16 cellular contexts compared by ENCODE assay signal in the genomic region with DNA sequence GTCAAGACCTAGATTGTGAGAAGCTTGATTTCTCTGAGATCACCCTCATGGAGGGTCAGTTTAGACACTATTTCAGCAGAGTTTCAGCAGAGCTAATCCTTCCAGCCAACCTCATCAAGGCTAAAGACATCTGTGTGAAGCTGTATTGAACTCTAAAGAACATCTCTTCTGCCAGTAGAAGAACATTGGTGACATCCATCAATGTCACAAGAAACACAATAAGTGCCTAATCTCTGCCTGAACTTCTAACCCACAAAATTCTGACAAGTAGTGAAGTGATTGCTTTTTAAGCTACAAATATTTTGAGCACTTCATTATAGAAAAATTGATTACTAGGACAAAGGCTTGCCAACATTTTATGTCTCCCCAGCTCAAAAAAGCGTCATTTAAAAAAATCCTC.
DNase-seq lines count a peak whose midpoint lies in the region; ATAC-seq and TF ChIP-seq lines count a peak whose summit lies in the region.
"Had no signal": no experiment of that assay in that cellular context is flagged by ENCODE, and none has a peak within 500 bp of the region (broad histone marks: within the 10 kb centered on the region; RNA-seq: fewer than 3 reads in every experiment).

No MANE protein-coding gene starts in this region.

- ATAC-seq in WTC11 (no peak), HG03175 (IDR thresholded peaks at IDR 0.05; ENCODE audit: unreplicated experiment) (no peak), GM18870 (IDR thresholded peaks at IDR 0.05; ENCODE audit: unreplicated experiment) (no peak)
- ATAC-seq: CD8-positive, alpha-beta T cell; HCT116 had no signal

- CTCF ChIA-PET in WTC11 (lab: Charles Lee) = interaction anchor here (3.1 kb wide), 1 partner anchor 11 kb away, joined by 12 read pairs; no protein-coding TSS in a partner anchor

- H3K4me3 Mint-ChIP-seq in WTC11 (no peak overlapping the region), neural crest cell (no peak overlapping the region)
- H3K4me3 Mint-ChIP-seq: B cell; CD4-positive, CD25-positive, alpha-beta regulatory T cell; CD8-positive, alpha-beta T cell; H9; HFFc6 had no signal

- peaks cover 14% of the 10 kb centered on the region for H3K4me1 Mint-ChIP-seq in WTC11
- no peaks in the 10 kb centered on the region for H3K4me1 Mint-ChIP-seq in neural crest cell
- H3K4me1 Mint-ChIP-seq: B cell; CD4-positive, CD25-positive, alpha-beta regulatory T cell had no signal

- TF ChIP-seq CTCF in WTC11 (IDR thresholded peaks at IDR 0.05) (no peak), neural crest cell (conservative IDR thresholded peaks at IDR 0.05) (no peak)

- DNase-seq in NCI-H82 (lab: John Stamatoyannopoulos, UW) = peak; percentile 31
- no peak for DNase-seq in NCI-H82 treated with DMSO at 0.1 percent for 48 hours (lab: John Stamatoyannopoulos, UW; ENCODE audit: unreplicated experiment)
- no peak for DNase-seq in WTC11 (ENCODE audit: low spot score)
- DNase-seq in neural crest cell (ENCODE audit: low read depth, low spot score) = no peak
- DNase-seq: Caco-2; CD4-positive, CD25-positive, alpha-beta regulatory T cell; CD8-positive, alpha-beta T cell; DMS153; DND-41; GM23248; H9; HFFc6 had no signal

- H3K9me3 Mint-ChIP-seq in WTC11 (no peaks in the 10 kb centered on the region), neural crest cell (peaks cover 5% of the 10 kb centered on the region)

- no peaks in the 10 kb centered on the region for H3K27me3 Mint-ChIP-seq in WTC11 (ENCODE audit: low read depth)
- no peaks in the 10 kb centered on the region for H3K27me3 Mint-ChIP-seq in neural crest cell (ENCODE audit: low read depth)
- H3K27me3 Mint-ChIP-seq: B cell; CD4-positive, CD25-positive, alpha-beta regulatory T cell had no signal

- 0 out of 2 replicates have a peak overlapping the region, but pooled peaks have one; percentile 79 for H3K27ac Mint-ChIP-seq in WTC11
- H3K27ac Mint-ChIP-seq in neural crest cell (ENCODE audit: unreplicated experiment) = peak overlapping the region; percentile 75
- H3K27ac Mint-ChIP-seq: B cell; CD4-positive, CD25-positive, alpha-beta regulatory T cell; CD8-positive, alpha-beta T cell; H9; HFFc6 had no signal

- POLR2A ChIA-PET in WTC11 (lab: Charles Lee) = no interaction called here

- H3K36me3 Mint-ChIP-seq in WTC11 (no peaks in the 10 kb centered on the region), neural crest cell (ENCODE audit: low read depth) (no peaks in the 10 kb centered on the region)
- H3K36me3 Mint-ChIP-seq: CD4-positive, CD25-positive, alpha-beta regulatory T cell; CD8-positive, alpha-beta T cell had no signal

TF ChIP-seq in WTC11, 78 proteins besides CTCF, POLR2A, EP300 and RAD21:
- TF ChIP-seq NR1H2 (CRISPR knock-in tag; IDR thresholded peaks at IDR 0.05) (no peak), NFATC4 (CRISPR knock-in tag; IDR thresholded peaks at IDR 0.05) (no peak), SOX15 (CRISPR knock-in tag; IDR thresholded peaks at IDR 0.05) (no peak), TCF7 (CRISPR knock-in tag; IDR thresholded peaks at IDR 0.05; ENCODE audit: low read depth) (no peak), SP1 (CRISPR knock-in tag; conservative IDR thresholded peaks at IDR 0.05) (no peak), GRHL2 (CRISPR knock-in tag; IDR thresholded peaks at IDR 0.05; ENCODE audit: insufficient replicate concordance, severe bottlenecking) (no peak), SMAD4 (CRISPR knock-in tag; IDR thresholded peaks at IDR 0.05) (no peak), FOXK1 (CRISPR knock-in tag; IDR thresholded peaks at IDR 0.05) (no peak)
TF ChIP-seq in WTC11: peak in this region for 0.
